In the genomic region with DNA sequence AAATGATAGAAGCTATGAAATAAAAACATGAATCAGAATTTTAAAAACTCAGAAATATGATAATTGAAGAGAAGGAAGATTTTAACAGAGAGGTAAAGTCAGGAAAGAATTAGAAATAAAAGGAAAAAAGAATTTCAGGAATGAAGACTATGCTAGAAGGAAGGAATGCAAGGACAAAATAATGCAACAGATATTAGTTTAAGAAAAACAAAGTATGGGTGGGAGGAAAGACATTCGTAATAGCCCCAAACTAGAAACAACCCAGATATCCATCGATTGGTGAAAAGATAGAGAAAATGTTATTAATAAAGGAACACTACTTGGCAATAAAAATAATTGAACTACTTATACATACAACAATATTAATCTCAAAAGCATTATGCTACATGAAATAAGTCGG, we compare ENCODE assay signal across 18 cellular contexts.
"Had no signal": no experiment of that assay in that cellular context is flagged by ENCODE, and none has a peak within 500 bp of the region (broad histone marks: within the 10 kb centered on the region; RNA-seq: fewer than 3 reads in every experiment).

No MANE protein-coding gene starts in this region.

- DNase-seq: activated CD4-positive, alpha-beta T cell treated with anti-CD3 and anti-CD28 coated beads, Interleukin-2, amount 10 ng/mL, durations not matched to agents 7 days and 5 days; activated CD8-positive, alpha-beta T cell treated with anti-CD3 and anti-CD28 coated beads, Interleukin-2, amount 10 ng/mL, durations not matched to agents 7 days and 5 days; activated effector memory CD4-positive, alpha-beta T cell treated with anti-CD3 and anti-CD28 coated beads, Interleukin-2, amount 50 U/mL, for 16 hours; activated naive CD4-positive, alpha-beta T cell treated with anti-CD3 and anti-CD28 coated beads, Interleukin-2, amount 50 U/mL, for 16 hours; activated T-cell treated with anti-CD3 and anti-CD28 coated beads, Interleukin-2, amount 50 U/mL, for 24 hours; foreskin keratinocyte; kidney; occipital lobe; spleen; stimulated activated CD4-positive, alpha-beta T cell treated with anti-CD3 and anti-CD28 coated beads, Interleukin-4, amount 100 ng/mL, for 4 hours; upper lobe of left lung had no signal

- H3K36me3 ChIP-seq: spleen, thoracic aorta, upper lobe of left lung had no signal

- H3K27ac Mint-ChIP-seq: activated CD4-positive, alpha-beta T cell treated with anti-CD3 and anti-CD28 coated beads, Interleukin-2, amount 10 ng/mL, durations not matched to agents 7 days and 5 days; activated CD8-positive, alpha-beta T cell treated with anti-CD3 and anti-CD28 coated beads, Interleukin-2, amount 10 ng/mL, durations not matched to agents 7 days and 5 days; activated T-cell treated with anti-CD3 and anti-CD28 coated beads, Interleukin-2, amount 50 U/mL, for 24 hours; progenitor cell of endocrine pancreas; stimulated activated memory B cell treated with anti-CD40 and anti-IgM and Interleukin-4, amounts not matched to agents 10 μg/mL and 1 μg/mL and 100 μg/mL, for 72 hours; T-helper 1 cell treated with Interleukin-12 subunit alpha and Interleukin-12 subunit beta and Interleukin-4 antibody, amounts not matched to agents 30 μg/mL and 1 μg/mL, for 36 hours had no signal

- H3K4me3 Mint-ChIP-seq: activated CD4-positive, alpha-beta T cell treated with anti-CD3 and anti-CD28 coated beads, Interleukin-2, amount 10 ng/mL, durations not matched to agents 7 days and 5 days; activated CD8-positive, alpha-beta T cell treated with anti-CD3 and anti-CD28 coated beads, Interleukin-2, amount 10 ng/mL, durations not matched to agents 7 days and 5 days; activated T-cell treated with anti-CD3 and anti-CD28 coated beads, Interleukin-2, amount 50 U/mL, for 24 hours; stimulated activated memory B cell treated with anti-CD40 and anti-IgM and Interleukin-4, amounts not matched to agents 10 μg/mL and 1 μg/mL and 100 μg/mL, for 72 hours; T-helper 1 cell treated with Interleukin-12 subunit alpha and Interleukin-12 subunit beta and Interleukin-4 antibody, amounts not matched to agents 30 μg/mL and 1 μg/mL, for 36 hours had no signal

- H3K27me3 ChIP-seq: foreskin keratinocyte, spleen, upper lobe of left lung had no signal

- H3K4me3 ChIP-seq: spleen, thoracic aorta, upper lobe of left lung had no signal

- H3K4me1 ChIP-seq: foreskin keratinocyte, spleen, upper lobe of left lung had no signal

- H3K9me3 ChIP-seq: thoracic aorta, upper lobe of left lung had no signal

- H3K4me1 Mint-ChIP-seq: activated CD4-positive, alpha-beta T cell treated with anti-CD3 and anti-CD28 coated beads, Interleukin-2, amount 10 ng/mL, durations not matched to agents 7 days and 5 days; stimulated activated memory B cell treated with anti-CD40 and anti-IgM and Interleukin-4, amounts not matched to agents 10 μg/mL and 1 μg/mL and 100 μg/mL, for 72 hours had no signal

- ATAC-seq: activated CD4-positive, CD25-positive, alpha-beta regulatory T cell treated with anti-CD3 and anti-CD28 coated beads, Interleukin-2, amount 50 U/mL, for 24 hours; activated CD8-positive, alpha-beta T cell treated with anti-CD3 and anti-CD28 coated beads, Interleukin-2, amount 10 ng/mL, durations not matched to agents 7 days and 5 days; foreskin keratinocyte; left lobe of liver; stimulated activated memory B cell treated with anti-CD40 and anti-IgM and Interleukin-4, amounts not matched to agents 10 μg/mL and 1 μg/mL and 100 μg/mL, for 72 hours had no signal

- H3K27ac ChIP-seq: epithelial cell of prostate, foreskin keratinocyte, spleen, thoracic aorta, upper lobe of left lung had no signal

- H3K27me3 Mint-ChIP-seq: progenitor cell of endocrine pancreas had no signal
